Comparison of ENCODE assay signal across 8 cellular contexts in genomic region chr1:164786980-164787833, GRCh38.
A peak's percentile ranks its signal among the peaks of the same experiment; 100 is the strongest.
DNase-seq lines count a peak whose midpoint lies in the region; ATAC-seq and TF ChIP-seq lines count a peak whose summit lies in the region.

No MANE protein-coding gene starts in this region.

- POLR2A ChIA-PET in activated CD4-positive, alpha-beta T cell treated with anti-CD3 and anti-CD28 coated beads, Interleukin-2, amount 10 ng/mL, durations not matched to agents 7 days and 5 days (lab: Charles Lee): no interaction called here

- WGBS in lower leg skin, 2 donors: 21 to 22% methylated on average over 10 of the region's 10 CpGs

- no peaks in the 10 kb centered on the region for H3K36me3 Mint-ChIP-seq in activated CD4-positive, alpha-beta T cell treated with anti-CD3 and anti-CD28 coated beads, Interleukin-2, amount 10 ng/mL, durations not matched to agents 7 days and 5 days (ENCODE audit: low read depth)

- TF ChIP-seq CTCF in dorsolateral prefrontal cortex (IDR thresholded peaks at IDR 0.05 in 54 of 56, conservative IDR thresholded peaks at IDR 0.05 in 2 of 56; ENCODE audit: low read depth in 1 of 56, partially characterized antibody in 56 of 56): peak; percentile 56 to 94 (median 90)
- TF ChIP-seq CTCF in lower leg skin (IDR thresholded peaks at IDR 0.05): peak in 1 of 3 donors; percentile 88

- no peak for TF ChIP-seq POLR2A in lower leg skin (IDR thresholded peaks at IDR 0.05)

- H3K27ac ChIP-seq in dorsolateral prefrontal cortex: peak overlapping the region in 47 of 59 donors; percentile 2 to 81 (median 55)

- H3K27me3 ChIP-seq in dorsolateral prefrontal cortex: no peaks in the 10 kb centered on the region

- ATAC-seq in GM19328 (IDR thresholded peaks at IDR 0.05; ENCODE audit: unreplicated experiment) (peak; percentile 93), HG03439 (IDR thresholded peaks at IDR 0.05; ENCODE audit: unreplicated experiment) (peak; percentile 97)

- DNase-seq in CD1c-positive myeloid dendritic cell (ENCODE audit: extremely low spot score) (peak; percentile 76), NCI-H460 (ENCODE audit: extremely low read depth, low read depth) (peak; percentile 92), dorsolateral prefrontal cortex (peak; percentile 79 to 92 (median 90)), lower leg skin (ENCODE audit: low spot score in 2 of 2) (peak; percentile 87 to 97)
- DNase-seq in activated CD4-positive, alpha-beta T cell treated with anti-CD3 and anti-CD28 coated beads, Interleukin-2, amount 10 ng/mL, durations not matched to agents 7 days and 5 days: peak; percentile 63
- peak in 2 of 3 experiments; percentile 15 to 21 for DNase-seq in stimulated activated CD4-positive, alpha-beta T cell treated with anti-CD3 and anti-CD28 coated beads, TNF-alpha, amount 100 ng/mL, for 4 hours (ENCODE audit: low read depth in 3 of 3)

- no peaks in the 10 kb centered on the region for H3K9me3 Mint-ChIP-seq in activated CD4-positive, alpha-beta T cell treated with anti-CD3 and anti-CD28 coated beads, Interleukin-2, amount 10 ng/mL, durations not matched to agents 7 days and 5 days

- peaks cover 4% of the 10 kb centered on the region for H3K27me3 Mint-ChIP-seq in activated CD4-positive, alpha-beta T cell treated with anti-CD3 and anti-CD28 coated beads, Interleukin-2, amount 10 ng/mL, durations not matched to agents 7 days and 5 days

- H3K4me3 ChIP-seq in dorsolateral prefrontal cortex: peak overlapping the region in 43 of 59 donors; percentile 2 to 56 (median 26)
- no peak overlapping the region for H3K4me3 ChIP-seq in lower leg skin (ENCODE audit: low read depth, poor library complexity, severe bottlenecking)

- intact Hi-C loops in dorsolateral prefrontal cortex (cut with DNase I): loop anchor here (5.0 to 10.0 kb wide), 7 partner anchors 82 to 1422 kb away; no protein-coding TSS in a partner anchor
- intact Hi-C loops in lower leg skin (cut with DNase I; ENCODE audit: low total_unique reads): no loop called here

- H3K4me3 Mint-ChIP-seq in activated CD4-positive, alpha-beta T cell treated with anti-CD3 and anti-CD28 coated beads, Interleukin-2, amount 10 ng/mL, durations not matched to agents 7 days and 5 days: no peak overlapping the region

- H3K27ac Mint-ChIP-seq in activated CD4-positive, alpha-beta T cell treated with anti-CD3 and anti-CD28 coated beads, Interleukin-2, amount 10 ng/mL, durations not matched to agents 7 days and 5 days: no peak overlapping the region

- H3K4me1 Mint-ChIP-seq in activated CD4-positive, alpha-beta T cell treated with anti-CD3 and anti-CD28 coated beads, Interleukin-2, amount 10 ng/mL, durations not matched to agents 7 days and 5 days: no peaks in the 10 kb centered on the region

- CTCF ChIA-PET in activated CD4-positive, alpha-beta T cell treated with anti-CD3 and anti-CD28 coated beads, Interleukin-2, amount 10 ng/mL, durations not matched to agents 7 days and 5 days (lab: Charles Lee): interaction anchor here (0.8 to 1.0 kb wide), 2 partner anchors 10 kb away, joined by 3 to 6 read pairs; no protein-coding TSS in a partner anchor

Comparison
In these comparisons a context has a peak if more than half of its experiments do, and no peak if none do; other contexts are left out.
1. DNase-seq: peak in every context shown above with its lines; median percentile 92 in NCI-H460; 92 in lower leg skin; 90 in dorsolateral prefrontal cortex; 76 in CD1c-positive myeloid dendritic cell; 63 in activated CD4-positive, alpha-beta T cell treated with anti-CD3 and anti-CD28 coated beads, Interleukin-2, amount 10 ng/mL, durations not matched to agents 7 days and 5 days; 18 in stimulated activated CD4-positive, alpha-beta T cell treated with anti-CD3 and anti-CD28 coated beads, TNF-alpha, amount 100 ng/mL, for 4 hours.